ENCODE assay signal across 1 cellular context in the genomic region with DNA sequence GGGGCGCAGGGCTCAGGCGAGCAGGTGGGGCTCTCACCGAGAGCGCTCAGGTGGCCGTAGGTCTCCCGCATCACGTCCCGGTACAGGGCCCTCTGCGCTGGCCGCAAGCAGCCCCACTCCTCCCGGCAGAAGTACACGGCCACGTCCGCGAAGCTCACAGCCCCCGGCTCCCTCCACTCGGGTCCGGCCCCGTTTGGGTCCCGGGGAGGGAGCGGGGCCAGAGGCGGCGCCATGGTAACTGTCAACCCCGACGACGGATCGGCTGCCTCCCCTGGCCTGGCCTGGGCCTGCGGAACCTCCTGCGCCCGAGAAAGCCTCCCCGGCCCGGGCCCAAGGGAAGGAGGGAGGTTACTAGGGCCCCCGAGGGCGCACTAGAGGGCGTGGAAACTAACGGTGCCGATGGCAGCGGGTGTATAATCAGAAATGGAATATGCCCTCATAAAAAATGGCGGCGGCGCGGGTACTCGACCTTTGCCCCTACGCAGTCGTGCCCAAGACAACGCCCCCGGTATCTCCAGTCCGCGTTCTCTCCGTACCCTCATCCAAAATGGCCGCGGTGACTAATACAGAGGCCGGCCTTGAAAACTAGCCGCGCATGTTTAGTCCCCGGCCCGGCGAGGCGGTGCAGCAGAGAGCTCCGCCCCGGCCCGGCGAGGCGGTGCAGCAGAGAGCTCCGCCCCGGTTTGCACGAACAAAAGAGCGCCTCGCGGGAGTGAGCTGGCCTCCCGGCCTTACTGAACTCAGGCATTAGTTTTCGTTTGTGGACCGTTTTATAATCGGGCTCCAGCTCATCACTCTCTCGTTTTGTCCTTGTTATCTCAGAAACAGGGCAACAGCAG.
TF ChIP-seq lines count a peak whose summit lies in the region.

A gene (minus strand): TSS at position 425 of the 839 bp plus-strand sequence. CDS start 192 bp downstream, at position 233.

TF ChIP-seq in GM12878, 131 proteins besides CTCF, POLR2A, EP300 and RAD21 (continued from another document):
- TF ChIP-seq, protein P1, sequence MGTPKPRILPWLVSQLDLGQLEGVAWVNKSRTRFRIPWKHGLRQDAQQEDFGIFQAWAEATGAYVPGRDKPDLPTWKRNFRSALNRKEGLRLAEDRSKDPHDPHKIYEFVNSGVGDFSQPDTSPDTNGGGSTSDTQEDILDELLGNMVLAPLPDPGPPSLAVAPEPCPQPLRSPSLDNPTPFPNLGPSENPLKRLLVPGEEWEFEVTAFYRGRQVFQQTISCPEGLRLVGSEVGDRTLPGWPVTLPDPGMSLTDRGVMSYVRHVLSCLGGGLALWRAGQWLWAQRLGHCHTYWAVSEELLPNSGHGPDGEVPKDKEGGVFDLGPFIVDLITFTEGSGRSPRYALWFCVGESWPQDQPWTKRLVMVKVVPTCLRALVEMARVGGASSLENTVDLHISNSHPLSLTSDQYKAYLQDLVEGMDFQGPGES (IDR thresholded peaks at IDR 0.05): no peak
- no peak for TF ChIP-seq ZZZ3 (IDR thresholded peaks at IDR 0.05; ENCODE audit: control insufficient read depth, insufficient read length, low read depth)
- TF ChIP-seq SMAD1 (IDR thresholded peaks at IDR 0.05; ENCODE audit: low read depth, partially characterized antibody): no peak
- TF ChIP-seq, protein P2, sequence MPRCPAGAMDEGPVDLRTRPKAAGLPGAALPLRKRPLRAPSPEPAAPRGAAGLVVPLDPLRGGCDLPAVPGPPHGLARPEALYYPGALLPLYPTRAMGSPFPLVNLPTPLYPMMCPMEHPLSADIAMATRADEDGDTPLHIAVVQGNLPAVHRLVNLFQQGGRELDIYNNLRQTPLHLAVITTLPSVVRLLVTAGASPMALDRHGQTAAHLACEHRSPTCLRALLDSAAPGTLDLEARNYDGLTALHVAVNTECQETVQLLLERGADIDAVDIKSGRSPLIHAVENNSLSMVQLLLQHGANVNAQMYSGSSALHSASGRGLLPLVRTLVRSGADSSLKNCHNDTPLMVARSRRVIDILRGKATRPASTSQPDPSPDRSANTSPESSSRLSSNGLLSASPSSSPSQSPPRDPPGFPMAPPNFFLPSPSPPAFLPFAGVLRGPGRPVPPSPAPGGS (IDR thresholded peaks at IDR 0.05; ENCODE audit: borderline replicate concordance, insufficient read depth, low read depth, low read length, poor library complexity, severe bottlenecking): no peak
- no peak for TF ChIP-seq ZNF274 (IDR thresholded peaks at IDR 0.05; ENCODE audit: insufficient read depth, insufficient read length)
- TF ChIP-seq SUPT20H (IDR thresholded peaks at IDR 0.05; ENCODE audit: borderline replicate concordance, control insufficient read depth, low read depth, low read length): no peak
- TF ChIP-seq ZNF217 (IDR thresholded peaks at IDR 0.05): no peak
- TF ChIP-seq, protein P3, sequence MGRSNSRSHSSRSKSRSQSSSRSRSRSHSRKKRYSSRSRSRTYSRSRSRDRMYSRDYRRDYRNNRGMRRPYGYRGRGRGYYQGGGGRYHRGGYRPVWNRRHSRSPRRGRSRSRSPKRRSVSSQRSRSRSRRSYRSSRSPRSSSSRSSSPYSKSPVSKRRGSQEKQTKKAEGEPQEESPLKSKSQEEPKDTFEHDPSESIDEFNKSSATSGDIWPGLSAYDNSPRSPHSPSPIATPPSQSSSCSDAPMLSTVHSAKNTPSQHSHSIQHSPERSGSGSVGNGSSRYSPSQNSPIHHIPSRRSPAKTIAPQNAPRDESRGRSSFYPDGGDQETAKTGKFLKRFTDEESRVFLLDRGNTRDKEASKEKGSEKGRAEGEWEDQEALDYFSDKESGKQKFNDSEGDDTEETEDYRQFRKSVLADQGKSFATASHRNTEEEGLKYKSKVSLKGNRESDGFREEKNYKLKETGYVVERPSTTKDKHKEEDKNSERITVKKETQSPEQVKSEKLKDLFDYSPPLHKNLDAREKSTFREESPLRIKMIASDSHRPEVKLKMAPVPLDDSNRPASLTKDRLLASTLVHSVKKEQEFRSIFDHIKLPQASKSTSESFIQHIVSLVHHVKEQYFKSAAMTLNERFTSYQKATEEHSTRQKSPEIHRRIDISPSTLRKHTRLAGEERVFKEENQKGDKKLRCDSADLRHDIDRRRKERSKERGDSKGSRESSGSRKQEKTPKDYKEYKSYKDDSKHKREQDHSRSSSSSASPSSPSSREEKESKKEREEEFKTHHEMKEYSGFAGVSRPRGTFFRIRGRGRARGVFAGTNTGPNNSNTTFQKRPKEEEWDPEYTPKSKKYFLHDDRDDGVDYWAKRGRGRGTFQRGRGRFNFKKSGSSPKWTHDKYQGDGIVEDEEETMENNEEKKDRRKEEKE (IDR thresholded peaks at IDR 0.05): no peak
- TF ChIP-seq, protein P4, sequence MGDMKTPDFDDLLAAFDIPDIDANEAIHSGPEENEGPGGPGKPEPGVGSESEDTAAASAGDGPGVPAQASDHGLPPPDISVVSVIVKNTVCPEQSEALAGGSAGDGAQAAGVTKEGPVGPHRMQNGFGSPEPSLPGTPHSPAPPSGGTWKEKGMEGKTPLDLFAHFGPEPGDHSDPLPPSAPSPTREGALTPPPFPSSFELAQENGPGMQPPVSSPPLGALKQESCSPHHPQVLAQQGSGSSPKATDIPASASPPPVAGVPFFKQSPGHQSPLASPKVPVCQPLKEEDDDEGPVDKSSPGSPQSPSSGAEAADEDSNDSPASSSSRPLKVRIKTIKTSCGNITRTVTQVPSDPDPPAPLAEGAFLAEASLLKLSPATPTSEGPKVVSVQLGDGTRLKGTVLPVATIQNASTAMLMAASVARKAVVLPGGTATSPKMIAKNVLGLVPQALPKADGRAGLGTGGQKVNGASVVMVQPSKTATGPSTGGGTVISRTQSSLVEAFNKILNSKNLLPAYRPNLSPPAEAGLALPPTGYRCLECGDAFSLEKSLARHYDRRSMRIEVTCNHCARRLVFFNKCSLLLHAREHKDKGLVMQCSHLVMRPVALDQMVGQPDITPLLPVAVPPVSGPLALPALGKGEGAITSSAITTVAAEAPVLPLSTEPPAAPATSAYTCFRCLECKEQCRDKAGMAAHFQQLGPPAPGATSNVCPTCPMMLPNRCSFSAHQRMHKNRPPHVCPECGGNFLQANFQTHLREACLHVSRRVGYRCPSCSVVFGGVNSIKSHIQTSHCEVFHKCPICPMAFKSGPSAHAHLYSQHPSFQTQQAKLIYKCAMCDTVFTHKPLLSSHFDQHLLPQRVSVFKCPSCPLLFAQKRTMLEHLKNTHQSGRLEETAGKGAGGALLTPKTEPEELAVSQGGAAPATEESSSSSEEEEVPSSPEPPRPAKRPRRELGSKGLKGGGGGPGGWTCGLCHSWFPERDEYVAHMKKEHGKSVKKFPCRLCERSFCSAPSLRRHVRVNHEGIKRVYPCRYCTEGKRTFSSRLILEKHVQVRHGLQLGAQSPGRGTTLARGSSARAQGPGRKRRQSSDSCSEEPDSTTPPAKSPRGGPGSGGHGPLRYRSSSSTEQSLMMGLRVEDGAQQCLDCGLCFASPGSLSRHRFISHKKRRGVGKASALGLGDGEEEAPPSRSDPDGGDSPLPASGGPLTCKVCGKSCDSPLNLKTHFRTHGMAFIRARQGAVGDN (IDR thresholded peaks at IDR 0.05): peak; percentile 49
- TF ChIP-seq, protein P5, sequence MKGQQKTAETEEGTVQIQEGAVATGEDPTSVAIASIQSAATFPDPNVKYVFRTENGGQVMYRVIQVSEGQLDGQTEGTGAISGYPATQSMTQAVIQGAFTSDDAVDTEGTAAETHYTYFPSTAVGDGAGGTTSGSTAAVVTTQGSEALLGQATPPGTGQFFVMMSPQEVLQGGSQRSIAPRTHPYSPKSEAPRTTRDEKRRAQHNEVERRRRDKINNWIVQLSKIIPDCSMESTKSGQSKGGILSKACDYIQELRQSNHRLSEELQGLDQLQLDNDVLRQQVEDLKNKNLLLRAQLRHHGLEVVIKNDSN (IDR thresholded peaks at IDR 0.05; ENCODE audit: borderline replicate concordance, extremely low read length, insufficient read depth, low read depth, low read length): no peak
